Comparison of ENCODE assay signal across 18 cellular contexts in the genomic region with DNA sequence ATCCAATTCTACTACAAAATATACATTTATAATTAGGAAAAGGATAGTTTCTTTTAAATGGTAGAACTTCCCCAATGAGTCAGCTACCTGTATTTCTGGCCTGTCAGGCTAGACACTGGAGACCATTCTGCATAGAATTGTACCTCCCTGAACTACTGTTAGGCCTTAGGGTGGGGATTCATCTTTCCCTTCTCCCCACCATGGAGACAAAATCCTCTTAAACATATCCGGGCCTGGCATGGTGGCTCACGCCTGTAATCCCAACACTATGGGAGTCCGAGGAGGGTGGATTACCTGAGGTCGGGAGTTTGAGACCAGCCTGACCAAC. TPM values are rescaled to one million over a fixed set of nuclear protein-coding genes. Genes with fewer than 3 reads are reported as not detected.
DNase-seq lines count a peak whose midpoint lies in the region; ATAC-seq and TF ChIP-seq lines count a peak whose summit lies in the region.
"Had no signal": no experiment of that assay in that cellular context is flagged by ENCODE, and none has a peak within 500 bp of the region (broad histone marks: within the 10 kb centered on the region; RNA-seq: fewer than 3 reads in every experiment).

No MANE protein-coding gene starts in this region.

- H3K36me3 ChIP-seq in CD8-positive, alpha-beta T cell (ENCODE audit: insufficient read depth, low read length): no peaks in the 10 kb centered on the region

- CTCF ChIA-PET in CD8-positive, alpha-beta T cell (lab: Charles Lee): interaction anchor here (0.7 to 1.2 kb wide), 2 partner anchors 125 to 130 kb away, joined by 3 read pairs; no protein-coding TSS in a partner anchor
- CTCF ChIA-PET in activated CD8-positive, alpha-beta T cell treated with anti-CD3 and anti-CD28 coated beads for 36 hours (lab: Charles Lee): interaction anchor here (1.0 to 1.8 kb wide), 3 partner anchors 9 to 29 kb away, joined by 3 to 6 read pairs (median 3); no protein-coding TSS in a partner anchor

- H3K4me3 Mint-ChIP-seq in T-helper 1 cell treated with Interleukin-12 subunit alpha and Interleukin-12 subunit beta and Interleukin-4 antibody, amounts not matched to agents 30 μg/mL and 1 μg/mL, for 36 hours: no peak overlapping the region
- no peak overlapping the region for H3K4me3 Mint-ChIP-seq in CD8-positive, alpha-beta T cell
- H3K4me3 Mint-ChIP-seq in activated CD8-positive, alpha-beta T cell treated with anti-CD3 and anti-CD28 coated beads for 36 hours: no peak overlapping the region

- H3K36me3 Mint-ChIP-seq in T-helper 1 cell treated with Interleukin-12 subunit alpha and Interleukin-12 subunit beta and Interleukin-4 antibody, amounts not matched to agents 30 μg/mL and 1 μg/mL, for 36 hours (ENCODE audit: low read depth): peaks cover 48% of the 10 kb centered on the region
- peaks cover 26% of the 10 kb centered on the region for H3K36me3 Mint-ChIP-seq in CD8-positive, alpha-beta T cell
- peaks cover 39% of the 10 kb centered on the region for H3K36me3 Mint-ChIP-seq in activated CD8-positive, alpha-beta T cell treated with anti-CD3 and anti-CD28 coated beads for 36 hours (ENCODE audit: low read depth)

- intact Hi-C loops in CD8-positive, alpha-beta T cell (cut with DNase I, micrococcal nuclease): loop anchor here (5.0 kb wide), 1 partner anchor 33 kb away; no protein-coding TSS in a partner anchor
- intact Hi-C loops in activated CD8-positive, alpha-beta T cell treated with anti-CD3 and anti-CD28 coated beads for 36 hours (cut with micrococcal nuclease): no loop called here

- H3K27ac ChIP-seq in CD8-positive, alpha-beta T cell (ENCODE audit: low read depth, low read length): no peak overlapping the region
- peak overlapping the region; percentile 90 for H3K27ac ChIP-seq in foreskin keratinocyte

- DNase-seq in T-helper 1 cell (no peak), foreskin keratinocyte (peak in 1 of 2 donors; percentile 44), AG08395 (ENCODE audit: low spot score) (no peak), NCI-H226 (no peak)
- no peak for DNase-seq in CD8-positive, alpha-beta T cell
- DNase-seq in activated CD8-positive, alpha-beta T cell treated with anti-CD3 and anti-CD28 coated beads for 36 hours: no peak
- DNase-seq: 8988T, C1 segment of cervical spinal cord, DND-41, GDM1, NCI-H1092 treated with DMSO at 0.1 percent for 48 hours, NCI-H1694, NCI-H2107, NCI-H446 had no signal

- peak overlapping the region; percentile 36 for H3K27ac Mint-ChIP-seq in T-helper 1 cell treated with Interleukin-12 subunit alpha and Interleukin-12 subunit beta and Interleukin-4 antibody, amounts not matched to agents 30 μg/mL and 1 μg/mL, for 36 hours
- H3K27ac Mint-ChIP-seq in CD8-positive, alpha-beta T cell: peak overlapping the region; percentile 60
- peak overlapping the region; percentile 60 for H3K27ac Mint-ChIP-seq in activated CD8-positive, alpha-beta T cell treated with anti-CD3 and anti-CD28 coated beads for 36 hours

- no peak for TF ChIP-seq CTCF in CD8-positive, alpha-beta T cell (IDR thresholded peaks at IDR 0.05)
- no peak for TF ChIP-seq CTCF in activated CD8-positive, alpha-beta T cell treated with anti-CD3 and anti-CD28 coated beads for 36 hours (IDR thresholded peaks at IDR 0.05)
- TF ChIP-seq CTCF in foreskin keratinocyte (conservative IDR thresholded peaks at IDR 0.05): no peak

- H3K9me3 Mint-ChIP-seq in T-helper 1 cell treated with Interleukin-12 subunit alpha and Interleukin-12 subunit beta and Interleukin-4 antibody, amounts not matched to agents 30 μg/mL and 1 μg/mL, for 36 hours: peaks cover 7% of the 10 kb centered on the region
- H3K9me3 Mint-ChIP-seq in CD8-positive, alpha-beta T cell: no peaks in the 10 kb centered on the region
- peaks cover 8% of the 10 kb centered on the region for H3K9me3 Mint-ChIP-seq in activated CD8-positive, alpha-beta T cell treated with anti-CD3 and anti-CD28 coated beads for 36 hours

- no peaks in the 10 kb centered on the region for H3K27me3 Mint-ChIP-seq in T-helper 1 cell treated with Interleukin-12 subunit alpha and Interleukin-12 subunit beta and Interleukin-4 antibody, amounts not matched to agents 30 μg/mL and 1 μg/mL, for 36 hours (ENCODE audit: low read depth)
- no peaks in the 10 kb centered on the region for H3K27me3 Mint-ChIP-seq in CD8-positive, alpha-beta T cell (ENCODE audit: low read depth)
- no peaks in the 10 kb centered on the region for H3K27me3 Mint-ChIP-seq in activated CD8-positive, alpha-beta T cell treated with anti-CD3 and anti-CD28 coated beads for 36 hours

- H3K4me1 Mint-ChIP-seq in T-helper 1 cell treated with Interleukin-12 subunit alpha and Interleukin-12 subunit beta and Interleukin-4 antibody, amounts not matched to agents 30 μg/mL and 1 μg/mL, for 36 hours (ENCODE audit: low read depth): peaks cover 65% of the 10 kb centered on the region
- peaks cover 50% of the 10 kb centered on the region for H3K4me1 Mint-ChIP-seq in CD8-positive, alpha-beta T cell (ENCODE audit: low read depth)
- peaks cover 64% of the 10 kb centered on the region for H3K4me1 Mint-ChIP-seq in activated CD8-positive, alpha-beta T cell treated with anti-CD3 and anti-CD28 coated beads for 36 hours (ENCODE audit: low read depth)

- peaks cover 20% of the 10 kb centered on the region for H3K4me1 ChIP-seq in CD8-positive, alpha-beta T cell (ENCODE audit: insufficient read depth, low read length)
- peaks cover 30% of the 10 kb centered on the region for H3K4me1 ChIP-seq in foreskin keratinocyte

- H3K4me3 ChIP-seq in CD8-positive, alpha-beta T cell (ENCODE audit: low read depth, low read length): no peak overlapping the region
- H3K4me3 ChIP-seq: K562 had no signal

- POLR2A ChIA-PET in CD8-positive, alpha-beta T cell (lab: Charles Lee): interaction anchor here (3.3 to 3.9 kb wide), 2 partner anchors 25 to 52 kb away, joined by 13 to 28 read pairs; partner anchors contain the start of genes SLC25A30 and TPT1
- POLR2A ChIA-PET in activated CD8-positive, alpha-beta T cell treated with anti-CD3 and anti-CD28 coated beads for 36 hours (lab: Charles Lee): interaction anchor here (1.1 to 1.8 kb wide), 5 partner anchors 14 to 99 kb away, joined by 3 to 6 read pairs (median 3); partner anchors contain the start of genes COG3 and TPT1

- no peaks in the 10 kb centered on the region for H3K27me3 ChIP-seq in CD8-positive, alpha-beta T cell (ENCODE audit: insufficient read depth, low read length)
- no peaks in the 10 kb centered on the region for H3K27me3 ChIP-seq in foreskin keratinocyte

- H3K9me3 ChIP-seq in CD8-positive, alpha-beta T cell (ENCODE audit: low read length): no peaks in the 10 kb centered on the region

- ATAC-seq in CD8-positive, alpha-beta T cell: no peak
- ATAC-seq in activated CD8-positive, alpha-beta T cell treated with anti-CD3 and anti-CD28 coated beads for 36 hours: no peak
- peak; percentile 7 for ATAC-seq in foreskin keratinocyte
- no peak for ATAC-seq in HG02763 (IDR thresholded peaks at IDR 0.05; ENCODE audit: unreplicated experiment)
- ATAC-seq: K562, Right ventricle myocardium inferior had no signal

RNA-seq across cellular contexts. Expression of gene TPT1, which starts 24.5 kb away (rescaled TPM):
- total RNA-seq in CD8-positive, alpha-beta T cell: 1,000 to 10,000 TPM; 8,260 to 8,503 TPM
- total RNA-seq in activated CD8-positive, alpha-beta T cell treated with anti-CD3 and anti-CD28 coated beads for 36 hours: 1,000 to 10,000 TPM; 3,533 to 3,563 TPM
- total RNA-seq in foreskin keratinocyte: 3,187 and 3,228 TPM in 2 replicates
- polyA plus RNA-seq in foreskin keratinocyte: 4,571 and 4,595 TPM in 2 replicates

RNA-seq across cellular contexts. Expression of gene SLC25A30, which starts 52.7 kb away (rescaled TPM):
- total RNA-seq in CD8-positive, alpha-beta T cell: 10 to 100 TPM; 37.7 to 40.5 TPM
- 10 to 100 TPM; 18.9 to 21.2 TPM for total RNA-seq in activated CD8-positive, alpha-beta T cell treated with anti-CD3 and anti-CD28 coated beads for 36 hours
- total RNA-seq in foreskin keratinocyte: 23.0 and 25.3 TPM in 2 replicates
- polyA plus RNA-seq in foreskin keratinocyte: 6.5 and 9.0 TPM in 2 replicates
